Comparison of ENCODE assay signal across 8 cellular contexts in the genomic region with DNA sequence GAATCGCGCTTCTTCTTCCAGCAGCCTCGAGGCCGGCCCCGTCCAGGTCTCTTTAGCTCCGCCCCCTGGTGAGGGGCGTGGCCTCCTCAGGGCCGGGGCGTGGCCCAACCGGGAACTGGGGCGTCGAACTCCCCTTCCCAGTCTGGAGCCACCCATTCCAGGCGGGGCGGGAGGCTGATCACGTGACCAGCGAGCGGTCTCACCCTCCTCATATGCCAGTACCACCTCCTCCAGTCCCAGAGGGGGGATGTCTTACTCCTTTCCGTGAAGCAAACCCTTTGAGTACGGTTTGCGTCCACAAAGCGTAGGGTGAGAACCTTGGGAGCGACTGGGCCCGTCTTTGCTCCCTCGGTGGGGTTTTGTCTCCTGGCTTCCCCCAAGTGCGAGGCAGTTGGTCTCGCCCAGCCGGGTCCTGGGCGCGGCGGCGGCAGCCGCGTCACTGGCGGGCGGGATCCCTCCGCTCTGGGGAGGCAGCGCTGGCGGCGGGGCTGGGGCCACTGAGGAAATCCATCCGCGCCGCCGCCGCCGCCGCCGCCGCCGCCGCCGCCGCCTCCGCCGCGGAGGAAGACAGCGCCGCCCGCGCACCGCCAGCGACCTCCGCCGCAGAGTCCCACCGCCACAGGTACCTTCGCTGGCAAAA. TPM values are rescaled to one million over a fixed set of nuclear protein-coding genes. Genes with fewer than 3 reads are reported as not detected.
DNase-seq lines count a peak whose midpoint lies in the region; ATAC-seq and TF ChIP-seq lines count a peak whose summit lies in the region.

A gene (plus strand): TSS at position 439 of the 640 bp plus-strand sequence. CDS start 2,526 bp downstream, outside the sequence.

- peaks cover 20% of the 10 kb centered on the region for H3K4me1 Mint-ChIP-seq in activated naive CD8-positive, alpha-beta T cell treated with anti-CD3 and anti-CD28 coated beads, Interleukin-2, amount 50 U/mL, for 24 hours

- peak within 1 kb of the TSS; percentile 94 for H3K9ac ChIP-seq in parathyroid adenoma

- peaks cover 9% of the 10 kb centered on the region for H3K36me3 Mint-ChIP-seq in activated naive CD8-positive, alpha-beta T cell treated with anti-CD3 and anti-CD28 coated beads, Interleukin-2, amount 50 U/mL, for 24 hours (ENCODE audit: low read depth)

- H3K9me3 ChIP-seq in parathyroid adenoma (ENCODE audit: control insufficient read depth, low read length) (no peaks in the 10 kb centered on the region), tibial nerve (no peaks in the 10 kb centered on the region)

- TF ChIP-seq EP300 in tibial nerve (IDR thresholded peaks at IDR 0.05): peak; percentile 87 to 98

- peak within 1 kb of the TSS; percentile 92 for H2AFZ ChIP-seq in parathyroid adenoma

- H3K27ac ChIP-seq in parathyroid adenoma (peak within 1 kb of the TSS; percentile 97), tibial nerve (peak within 1 kb of the TSS; percentile 97 to 99 (median 98))

- TF ChIP-seq CTCF in GM12864 (IDR thresholded peaks at IDR 0.05; ENCODE audit: low read depth, low read length, missing control alignments) (no peak), parathyroid adenoma (IDR thresholded peaks at IDR 0.05) (no peak), tibial nerve (IDR thresholded peaks at IDR 0.05) (peak in 2 of 5 experiments; percentile 50 to 68)

- H3K4me1 ChIP-seq in parathyroid adenoma (no peaks in the 10 kb centered on the region), tibial nerve (peaks cover 0 to 35% (median 11%) of the 10 kb centered on the region in 4 donors)

- peak; percentile 94 to 95 for TF ChIP-seq POLR2A in tibial nerve (IDR thresholded peaks at IDR 0.05)

- H3K36me3 ChIP-seq in parathyroid adenoma (ENCODE audit: control insufficient read depth, insufficient read depth, low read length) (no peaks in the 10 kb centered on the region), tibial nerve (peaks cover 6 to 21% (median 19%) of the 10 kb centered on the region in 3 donors)

- peak within 1 kb of the TSS; percentile 88 for H3K4me3 Mint-ChIP-seq in activated naive CD8-positive, alpha-beta T cell treated with anti-CD3 and anti-CD28 coated beads, Interleukin-2, amount 50 U/mL, for 24 hours

- no peaks in the 10 kb centered on the region for H3K27me3 Mint-ChIP-seq in activated naive CD8-positive, alpha-beta T cell treated with anti-CD3 and anti-CD28 coated beads, Interleukin-2, amount 50 U/mL, for 24 hours

- ATAC-seq in HG02763 (IDR thresholded peaks at IDR 0.05; ENCODE audit: unreplicated experiment) (peak; percentile 59), Right ventricle myocardium superior (ENCODE audit: poor library complexity) (peak; percentile 91)
- ATAC-seq in activated naive CD8-positive, alpha-beta T cell treated with anti-CD3 and anti-CD28 coated beads, Interleukin-2, amount 50 U/mL, for 24 hours: peak; percentile 71

- 0 to 1% methylated on average over 8 to 61 of the region's 65 CpGs for WGBS in tibial nerve, 2 donors

- H3K4me2 ChIP-seq in parathyroid adenoma (ENCODE audit: low read length): peak within 1 kb of the TSS; percentile 99

- DNase-seq in GM12864 (ENCODE audit: low read depth) (peak; percentile 98), NCI-H1417 treated with DMSO at 0.1 percent for 48 hours (lab: John Stamatoyannopoulos, UW) (peak; percentile 90), SW480 (ENCODE audit: low spot score) (peak; percentile 100), Right ventricle myocardium superior (peak; percentile 100), tibial nerve (ENCODE audit: low spot score in 2 of 2) (peak; percentile 99)
- DNase-seq in activated naive CD8-positive, alpha-beta T cell treated with anti-CD3 and anti-CD28 coated beads, Interleukin-2, amount 50 U/mL, for 24 hours: peak; percentile 99

- intact Hi-C loops in Right ventricle myocardium superior (cut with DNase I): no loop called here

- H3K4me3 ChIP-seq in GM12864 (ENCODE audit: low read depth, low read length) (peak within 1 kb of the TSS; percentile 98), parathyroid adenoma (ENCODE audit: low read depth, low read length) (peak within 1 kb of the TSS; percentile 87), tibial nerve (peak within 1 kb of the TSS; percentile 91 to 100 (median 96))

- peak within 1 kb of the TSS; percentile 94 for H3K27ac Mint-ChIP-seq in activated naive CD8-positive, alpha-beta T cell treated with anti-CD3 and anti-CD28 coated beads, Interleukin-2, amount 50 U/mL, for 24 hours

- no peaks in the 10 kb centered on the region for H3K79me2 ChIP-seq in parathyroid adenoma

- no peaks in the 10 kb centered on the region for H3K27me3 ChIP-seq in parathyroid adenoma (ENCODE audit: control insufficient read depth, insufficient read depth, low read length)
- H3K27me3 ChIP-seq in tibial nerve: no peaks in the 10 kb centered on the region

- H3K9me3 Mint-ChIP-seq in activated naive CD8-positive, alpha-beta T cell treated with anti-CD3 and anti-CD28 coated beads, Interleukin-2, amount 50 U/mL, for 24 hours: no peaks in the 10 kb centered on the region

RNA-seq across cellular contexts. Expression of the gene that starts here (rescaled TPM):
- 101 TPM for total RNA-seq in Right ventricle myocardium superior
- total RNA-seq in tibial nerve: 100 to 1,000 TPM; 185 to 290 (median 248) TPM

Comparison
In these comparisons a context has a peak if more than half of its experiments do, and no peak if none do; other contexts are left out.
1. Peak in every context shown above with its lines: DNase-seq, ATAC-seq, H3K4me3 ChIP-seq and H3K27ac ChIP-seq.